Comparison of ENCODE assay signal across 29 cellular contexts in the genomic region with DNA sequence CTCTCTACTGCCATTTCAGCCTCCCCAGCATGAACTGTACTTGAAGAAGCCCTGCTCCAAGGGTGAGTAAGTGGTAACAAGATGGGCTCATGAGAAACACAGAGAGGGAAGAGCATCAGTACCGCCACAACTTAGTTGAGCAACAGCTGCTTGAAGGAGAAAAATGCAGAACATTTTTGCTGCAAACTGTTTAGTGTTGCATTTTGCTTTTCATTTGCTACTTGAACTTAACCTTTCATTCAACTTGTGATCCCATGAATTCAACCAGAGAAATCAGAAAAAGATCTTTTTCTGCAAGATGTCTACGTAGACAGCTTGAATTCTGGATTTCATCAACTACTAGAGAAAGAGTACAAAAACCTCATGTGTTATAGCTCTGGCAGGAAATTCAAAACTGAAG. TPM values are rescaled to one million over a fixed set of nuclear protein-coding genes. Genes with fewer than 3 reads are reported as not detected.
DNase-seq lines count a peak whose midpoint lies in the region; FAIRE-seq and TF ChIP-seq lines count a peak whose summit lies in the region.
"Had no signal": no experiment of that assay in that cellular context is flagged by ENCODE, and none has a peak within 500 bp of the region (broad histone marks: within the 10 kb centered on the region; RNA-seq: fewer than 3 reads in every experiment).

No MANE protein-coding gene starts in this region.

- H3K4me2 ChIP-seq in astrocyte (ENCODE audit: low read length) (no peak overlapping the region), smooth muscle cell (peak overlapping the region; percentile 38)
- H3K4me2 ChIP-seq: KMS-11 had no signal

- H3K4me3 ChIP-seq in astrocyte (ENCODE audit: insufficient read depth, low read depth, low read length), result no peak overlapping the region
- H3K4me3 ChIP-seq in smooth muscle cell, result no peak overlapping the region
- no peak overlapping the region for H3K4me3 ChIP-seq in endodermal cell (ENCODE audit: low read length)
- H3K4me3 ChIP-seq: adrenal gland, heart right ventricle, psoas muscle, spleen had no signal

- H4K20me1 ChIP-seq in astrocyte (ENCODE audit: insufficient read depth, low read length), result no peaks in the 10 kb centered on the region
- H4K20me1 ChIP-seq in smooth muscle cell (ENCODE audit: low read depth), result no peaks in the 10 kb centered on the region

- no peak overlapping the region for H3K4me3 Mint-ChIP-seq in astrocyte (ENCODE audit: unreplicated experiment)
- H3K4me3 Mint-ChIP-seq in endodermal cell, result no peak overlapping the region
- H3K4me3 Mint-ChIP-seq: activated B cell treated with CpG ODN at 0.5 μM for 24 hours; immature natural killer cell; stimulated activated naive CD8-positive, alpha-beta T cell treated with anti-CD3 and anti-CD28 coated beads, Interleukin-15, Interleukin-2, amounts not matched to agents 100 ng/mL and 50 ng/mL, for 24 hours; type B pancreatic cell had no signal

- no peak overlapping the region for H3K27ac ChIP-seq in astrocyte (ENCODE audit: low read depth, low read length)
- peak overlapping the region; percentile 63 for H3K27ac ChIP-seq in smooth muscle cell (ENCODE audit: low read depth)
- H3K27ac ChIP-seq in endodermal cell (ENCODE audit: low read depth, low read length), result no peak overlapping the region
- H3K27ac ChIP-seq: heart right ventricle, KMS-11, neutrophil, psoas muscle had no signal

- H3K9me3 ChIP-seq in astrocyte (ENCODE audit: insufficient read depth, low read depth, low read length), result no peaks in the 10 kb centered on the region
- H3K9me3 ChIP-seq in smooth muscle cell (replicated peaks; ENCODE audit: low read depth), result no peaks in the 10 kb centered on the region
- H3K9me3 ChIP-seq in endodermal cell (ENCODE audit: control insufficient read depth, low read length), result no peaks in the 10 kb centered on the region
- H3K9me3 ChIP-seq: adrenal gland, heart right ventricle, neutrophil, psoas muscle, spleen had no signal

- no peak overlapping the region for H3K27ac Mint-ChIP-seq in astrocyte (ENCODE audit: unreplicated experiment)
- no peak overlapping the region for H3K27ac Mint-ChIP-seq in endodermal cell
- H3K27ac Mint-ChIP-seq: activated B cell treated with CpG ODN at 0.5 μM for 24 hours; stimulated activated naive CD8-positive, alpha-beta T cell treated with anti-CD3 and anti-CD28 coated beads, Interleukin-15, Interleukin-2, amounts not matched to agents 100 ng/mL and 50 ng/mL, for 24 hours; type B pancreatic cell had no signal

- no peaks in the 10 kb centered on the region for H3K9me3 Mint-ChIP-seq in astrocyte (ENCODE audit: unreplicated experiment)
- H3K9me3 Mint-ChIP-seq in endodermal cell, result no peaks in the 10 kb centered on the region
- H3K9me3 Mint-ChIP-seq: activated B cell treated with CpG ODN at 0.5 μM for 24 hours; stimulated activated naive CD8-positive, alpha-beta T cell treated with anti-CD3 and anti-CD28 coated beads, Interleukin-15, Interleukin-2, amounts not matched to agents 100 ng/mL and 50 ng/mL, for 24 hours; type B pancreatic cell had no signal

- FAIRE-seq in HTR-8/SVneo (lab: Jason Lieb, UNC) (peak; percentile 13), astrocyte (lab: Jason Lieb, UNC) (no peak), urothelium cell line (lab: Jason Lieb, UNC) (no peak)
- FAIRE-seq: GM18507, RCC 7860 had no signal

- WGBS in smooth muscle cell (ENCODE audit: low lambda C conversion rate), result 40% methylated on average over 2 of the region's 2 CpGs
- WGBS in endodermal cell (ENCODE audit: insufficient coverage in 1 of 2, insufficient read length in 1 of 2), 2 experiments, result 96 to 97% methylated on average over 2 of the region's 2 CpGs

- H3K36me3 ChIP-seq in astrocyte (ENCODE audit: insufficient read depth, low read length) (no peaks in the 10 kb centered on the region), smooth muscle cell (ENCODE audit: low read depth) (no peaks in the 10 kb centered on the region), endodermal cell (ENCODE audit: control insufficient read depth, insufficient read depth, low read length) (no peaks in the 10 kb centered on the region)
- H3K36me3 ChIP-seq: adrenal gland, heart right ventricle, neutrophil, spleen had no signal

- H3K27me3 Mint-ChIP-seq in astrocyte (ENCODE audit: low read depth, unreplicated experiment) (no peaks in the 10 kb centered on the region), endodermal cell (ENCODE audit: insufficient read depth) (no peaks in the 10 kb centered on the region)
- H3K27me3 Mint-ChIP-seq: activated B cell treated with CpG ODN at 0.5 μM for 24 hours, type B pancreatic cell had no signal

- H2AFZ ChIP-seq in astrocyte (ENCODE audit: low read depth, low read length) (no peak overlapping the region), smooth muscle cell (ENCODE audit: low read depth) (no peak overlapping the region)

- TF ChIP-seq CTCF in astrocyte (IDR thresholded peaks at IDR 0.05; ENCODE audit: insufficient read depth, low read depth, low read length) (no peak), smooth muscle cell (IDR thresholded peaks at IDR 0.05; ENCODE audit: borderline replicate concordance, insufficient read depth, poor library complexity, severe bottlenecking) (no peak), endodermal cell (conservative IDR thresholded peaks at IDR 0.05) (no peak)

- H3K4me1 Mint-ChIP-seq in astrocyte (ENCODE audit: low read depth, unreplicated experiment) (peaks cover 21% of the 10 kb centered on the region), endodermal cell (peaks cover 40% of the 10 kb centered on the region)
- H3K4me1 Mint-ChIP-seq: immature natural killer cell had no signal

- H3K4me1 ChIP-seq in astrocyte (ENCODE audit: insufficient read depth, low read length) (peaks cover 13% of the 10 kb centered on the region), smooth muscle cell (ENCODE audit: low read depth) (peaks cover 38% of the 10 kb centered on the region), endodermal cell (ENCODE audit: control insufficient read depth, insufficient read depth, low read length) (peaks cover 4% of the 10 kb centered on the region)
- H3K4me1 ChIP-seq: adrenal gland, psoas muscle had no signal

- DNase-seq in HTR-8/SVneo (ENCODE audit: insufficient read length, low spot score) (no peak), astrocyte (ENCODE audit: low read depth) (peak; percentile 38), fibroblast of the conjunctiva (ENCODE audit: low read depth) (peak; percentile 9), smooth muscle cell (lab: John Stamatoyannopoulos, UW; ENCODE audit: unreplicated experiment) (no peak), endodermal cell (no peak), urothelium cell line (ENCODE audit: low spot score) (no peak)
- DNase-seq in activated T-cell treated with anti-CD3 and anti-CD28 coated beads, Interleukin-2, amount 50 U/mL, for 1 hour, result no peak
- DNase-seq: activated B cell treated with CpG ODN at 0.5 μM for 24 hours; activated CD4-positive, alpha-beta T cell treated with anti-CD3 and anti-CD28 coated beads, Interleukin-2, amount 50 U/mL, for 48 hours; activated gamma-delta T cell treated with Interleukin-2 at 50 U/mL for 16 hours; adrenal gland; central memory CD4-positive, alpha-beta T cell; erythroblast; heart right ventricle; immature natural killer cell; NCI-H1048; NCI-H2029; NCI-H446 treated with DMSO at 0.1 percent for 48 hours; NK-92 treated with Interleukin-12 subunit alpha and Interleukin-12 subunit beta, amount 100 ng/mL, for 24 hours; psoas muscle; spleen; stimulated activated CD4-positive, alpha-beta T cell treated with anti-CD3 and anti-CD28 coated beads, Interleukin-4, amount 100 ng/mL, for 24 hours; T-helper 9 cell had no signal

- H3K36me3 Mint-ChIP-seq in astrocyte (ENCODE audit: low read depth, unreplicated experiment) (no peaks in the 10 kb centered on the region), endodermal cell (ENCODE audit: low read depth) (no peaks in the 10 kb centered on the region)
- H3K36me3 Mint-ChIP-seq: immature natural killer cell, type B pancreatic cell had no signal

- H3K79me2 ChIP-seq in astrocyte (ENCODE audit: insufficient read depth, low read length), result no peaks in the 10 kb centered on the region
- no peaks in the 10 kb centered on the region for H3K79me2 ChIP-seq in smooth muscle cell (ENCODE audit: low read depth)

- H3K27me3 ChIP-seq in astrocyte (ENCODE audit: insufficient read depth, low read length) (no peaks in the 10 kb centered on the region), smooth muscle cell (ENCODE audit: low read depth) (no peaks in the 10 kb centered on the region), endodermal cell (ENCODE audit: control insufficient read depth, insufficient read depth, low read length, poor library complexity, severe bottlenecking) (no peaks in the 10 kb centered on the region)
- H3K27me3 ChIP-seq: adrenal gland, heart right ventricle, neutrophil, spleen had no signal

- no peak overlapping the region for H3K9ac ChIP-seq in astrocyte (ENCODE audit: low read length)
- H3K9ac ChIP-seq in smooth muscle cell (ENCODE audit: low read depth), result no peak overlapping the region
- H3K9ac ChIP-seq in endodermal cell (ENCODE audit: extremely low read depth, low read length, poor library complexity, severe bottlenecking), result no peak overlapping the region
- H3K9ac ChIP-seq: KMS-11 had no signal

- H3F3A ChIP-seq in smooth muscle cell (ENCODE audit: low read depth), result peaks cover 9% of the 10 kb centered on the region

RNA-seq across cellular contexts. Expression of a gene that starts 40.7 kb away (rescaled TPM):
- 15.5 and 21.1 TPM in 2 replicates for total RNA-seq in astrocyte
- total RNA-seq in smooth muscle cell, result 85.5 and 86.4 TPM in 2 replicates
- 28.2 and 41.2 TPM in 2 replicates for polyA plus RNA-seq in smooth muscle cell
- 10 to 100 TPM; 65.0 to 79.5 TPM for total RNA-seq in endodermal cell
- 44.1 TPM for polyA plus RNA-seq in endodermal cell (2013, experiment 1 of 2)
- 44.2 TPM for polyA plus RNA-seq in endodermal cell (2013, experiment 2 of 2)

Comparison
In these comparisons a context has a peak if more than half of its experiments do, and no peak if none do; other contexts are left out.
1. DNase-seq: peak in astrocyte (single experiment) and fibroblast of the conjunctiva (single experiment); none in HTR-8/SVneo (single experiment), smooth muscle cell (single experiment), endodermal cell (single experiment), activated T-cell treated with anti-CD3 and anti-CD28 coated beads, Interleukin-2, amount 50 U/mL, for 1 hour (single experiment) and urothelium cell line (single experiment).